In genomic region chr17:31692632-31693031, GRCh38 we compare ENCODE assay signal across 24 cellular contexts.
"Had no signal": no experiment of that assay in that cellular context is flagged by ENCODE, and none has a peak within 500 bp of the region (broad histone marks: within the 10 kb centered on the region; RNA-seq: fewer than 3 reads in every experiment).

No MANE protein-coding gene starts in this region.

- FAIRE-seq: urothelium cell line had no signal

- H3K36me3 Mint-ChIP-seq: activated naive CD4-positive, alpha-beta T cell treated with anti-CD3 and anti-CD28 coated beads, Interleukin-2, amount 50 U/mL, for 72 hours; naive thymus-derived CD8-positive, alpha-beta T cell; neural progenitor cell; stimulated activated memory B cell treated with anti-CD40 and anti-IgM and Interleukin-4, amounts not matched to agents 10 μg/mL and 1 μg/mL and 100 μg/mL, for 72 hours had no signal

- H3K9ac ChIP-seq: neural progenitor cell had no signal

- H3K4me2 ChIP-seq: neural progenitor cell had no signal

- H3K4me1 ChIP-seq: adrenal gland had no signal

- H3K4me1 Mint-ChIP-seq: activated B cell treated with CpG ODN at 0.5 μM for 24 hours; activated CD4-positive, alpha-beta T cell treated with anti-CD3 and anti-CD28 coated beads for 36 hours; activated T-helper 17 cell treated with anti-CD3 and anti-CD28 coated beads, Interleukin-2, amount 50 U/mL, for 72 hours; naive thymus-derived CD8-positive, alpha-beta T cell; stimulated activated memory B cell treated with anti-CD40 and anti-IgM and Interleukin-4, amounts not matched to agents 10 μg/mL and 1 μg/mL and 100 μg/mL, for 72 hours had no signal

- H3K36me3 ChIP-seq: adrenal gland, ascending aorta, brain microvascular endothelial cell, neural progenitor cell had no signal

- DNase-seq: activated B cell treated with CpG ODN at 0.5 μM for 24 hours; activated CD4-positive, alpha-beta T cell treated with anti-CD3 and anti-CD28 coated beads for 36 hours; activated CD4-positive, alpha-beta T cell treated with anti-CD3 and anti-CD28 coated beads, Interleukin-2, amount 50 U/mL, for 4 hours; activated CD8-positive, alpha-beta memory T cell treated with anti-CD3 and anti-CD28 coated beads for 24 hours; activated CD8-positive, alpha-beta memory T cell treated with anti-CD3 and anti-CD28 coated beads, Interleukin-2, amount 50 U/mL, for 4 hours; activated T-cell treated with anti-CD3 and anti-CD28 coated beads, Interleukin-2, amount 50 U/mL, for 24 hours; adrenal gland; brain microvascular endothelial cell; central memory CD4-positive, alpha-beta T cell; effector memory CD4-positive, alpha-beta T cell; foreskin melanocyte; glutamatergic neuron; hypothalamus; left cardiac atrium; naive thymus-derived CD8-positive, alpha-beta T cell; stimulated activated CD4-positive, alpha-beta T cell treated with anti-CD3 and anti-CD28 coated beads, Interleukin-2, amount 100 ng/mL, for 24 hours had no signal

- H3K27me3 ChIP-seq: adrenal gland, ascending aorta, brain microvascular endothelial cell, neural progenitor cell had no signal

- H3K9me3 ChIP-seq: adrenal gland, ascending aorta had no signal

- H3K4me3 ChIP-seq: adrenal gland, ascending aorta, lung, neural progenitor cell, skin epidermis had no signal

- H3K27me3 Mint-ChIP-seq: activated CD4-positive, alpha-beta T cell treated with anti-CD3 and anti-CD28 coated beads for 36 hours; activated T-cell treated with anti-CD3 and anti-CD28 coated beads, Interleukin-2, amount 50 U/mL, for 24 hours; naive thymus-derived CD8-positive, alpha-beta T cell; stimulated activated memory B cell treated with anti-CD40 and anti-IgM and Interleukin-4, amounts not matched to agents 10 μg/mL and 1 μg/mL and 100 μg/mL, for 72 hours had no signal

- H3K27ac Mint-ChIP-seq: activated B cell treated with CpG ODN at 0.5 μM for 24 hours; activated CD4-positive, alpha-beta T cell treated with anti-CD3 and anti-CD28 coated beads for 36 hours; activated naive CD4-positive, alpha-beta T cell treated with anti-CD3 and anti-CD28 coated beads, Interleukin-2, amount 50 U/mL, for 72 hours; activated T-cell treated with anti-CD3 and anti-CD28 coated beads, Interleukin-2, amount 50 U/mL, for 24 hours; activated T-helper 17 cell treated with anti-CD3 and anti-CD28 coated beads, Interleukin-2, amount 50 U/mL, for 72 hours; stimulated activated memory B cell treated with anti-CD40 and anti-IgM and Interleukin-4, amounts not matched to agents 10 μg/mL and 1 μg/mL and 100 μg/mL, for 72 hours had no signal

- H3K27ac ChIP-seq: adrenal gland, brain microvascular endothelial cell, neural progenitor cell, skin epidermis had no signal

- ATAC-seq: activated CD4-positive, alpha-beta T cell treated with anti-CD3 and anti-CD28 coated beads for 36 hours; activated naive CD4-positive, alpha-beta T cell treated with anti-CD3 and anti-CD28 coated beads, Interleukin-2, amount 50 U/mL, for 72 hours; activated T-helper 17 cell treated with anti-CD3 and anti-CD28 coated beads, Interleukin-2, amount 50 U/mL, for 72 hours; naive thymus-derived CD8-positive, alpha-beta T cell; stimulated activated memory B cell treated with anti-CD40 and anti-IgM and Interleukin-4, amounts not matched to agents 10 μg/mL and 1 μg/mL and 100 μg/mL, for 72 hours had no signal

- H3K4me3 Mint-ChIP-seq: activated B cell treated with CpG ODN at 0.5 μM for 24 hours; activated CD4-positive, alpha-beta T cell treated with anti-CD3 and anti-CD28 coated beads for 36 hours; activated T-cell treated with anti-CD3 and anti-CD28 coated beads, Interleukin-2, amount 50 U/mL, for 24 hours; activated T-helper 17 cell treated with anti-CD3 and anti-CD28 coated beads, Interleukin-2, amount 50 U/mL, for 72 hours; naive thymus-derived CD8-positive, alpha-beta T cell; neural progenitor cell; stimulated activated memory B cell treated with anti-CD40 and anti-IgM and Interleukin-4, amounts not matched to agents 10 μg/mL and 1 μg/mL and 100 μg/mL, for 72 hours had no signal
